In genomic region chr1:201714542-201715276, GRCh38 we compare ENCODE assay signal across 8 cellular contexts.
DNase-seq lines count a peak whose midpoint lies in the region; ATAC-seq and TF ChIP-seq lines count a peak whose summit lies in the region.

No MANE protein-coding gene starts in this region.

- DNase-seq in AG09319 (ENCODE audit: extremely low read depth, low read depth): peak; percentile 95
- peak; percentile 59 for DNase-seq in NCI-H69 (lab: John Stamatoyannopoulos, UW)
- peak; percentile 99 for DNase-seq in choroid plexus epithelial cell (ENCODE audit: low read depth)
- DNase-seq in lung microvascular endothelial cell (ENCODE audit: low read depth in 2 of 2): peak; percentile 48 to 98
- DNase-seq in effector CD4-positive, alpha-beta T cell: no peak

- TF ChIP-seq CTCF in AG09319 (IDR thresholded peaks at IDR 0.05; ENCODE audit: low read depth, low read length) (no peak), choroid plexus epithelial cell (conservative IDR thresholded peaks at IDR 0.05; ENCODE audit: low read depth, low read length) (no peak)

- no peak overlapping the region for H3K4me3 ChIP-seq in choroid plexus epithelial cell (ENCODE audit: low read depth, low read length)

- ATAC-seq in GM19452 (IDR thresholded peaks at IDR 0.05; ENCODE audit: unreplicated experiment) (no peak), HG03139 (IDR thresholded peaks at IDR 0.05; ENCODE audit: unreplicated experiment) (no peak), HG03354 (IDR thresholded peaks at IDR 0.05; ENCODE audit: poor library complexity, severe bottlenecking, unreplicated experiment) (no peak)
